ENCODE assay signal across 8 cellular contexts in genomic region chr9:137411670-137412380, GRCh38. TPM values are rescaled to one million over a fixed set of nuclear protein-coding genes. Genes with fewer than 3 reads are reported as not detected.
DNase-seq lines count a peak whose midpoint lies in the region; ATAC-seq and TF ChIP-seq lines count a peak whose summit lies in the region.

No MANE protein-coding gene starts in this region.

- CTCF ChIA-PET in activated B cell treated with CpG ODN at 0.5 μM for 24 hours (lab: Charles Lee): interaction anchor here (1.2 kb wide), 1 partner anchor 11 kb away, joined by 6 read pairs; the partner anchor contains the start of genes EXD3 and NOXA1

- H3K4me3 Mint-ChIP-seq in activated B cell treated with CpG ODN at 0.5 μM for 24 hours: no peak overlapping the region

- DNase-seq in HL-60 (ENCODE audit: low read depth in 1 of 2, low spot score in 1 of 2): peak; percentile 76 to 77
- peak; percentile 39 for DNase-seq in activated B cell treated with CpG ODN at 0.5 μM for 24 hours
- DNase-seq in foreskin keratinocyte: peak; percentile 49 to 70
- DNase-seq in foreskin melanocyte: no peak
- DNase-seq in D341Med (ENCODE audit: low spot score): no peak
- no peak for DNase-seq in NCI-H82 treated with DMSO at 0.1 percent for 48 hours (lab: John Stamatoyannopoulos, UW; ENCODE audit: unreplicated experiment)

- peak overlapping the region; percentile 52 for H3K4me3 ChIP-seq in DOHH2 (ENCODE audit: low read length)
- H3K4me3 ChIP-seq in HL-60 (replicated peaks; ENCODE audit: insufficient read depth, low read length): no peak overlapping the region
- H3K4me3 ChIP-seq in skin epidermis: no peak overlapping the region

- peak overlapping the region; percentile 69 for H3K4me2 ChIP-seq in DOHH2 (ENCODE audit: low read length)

- H3K9me2 ChIP-seq in DOHH2 (replicated peaks; ENCODE audit: control insufficient read depth, low read length): no peaks in the 10 kb centered on the region

- H3K4me1 ChIP-seq in DOHH2 (ENCODE audit: control insufficient read depth, low read length): peaks cover 62% of the 10 kb centered on the region
- peaks cover 13% of the 10 kb centered on the region for H3K4me1 ChIP-seq in foreskin keratinocyte

- H3K27me3 ChIP-seq in DOHH2 (ENCODE audit: control insufficient read depth, low read length): peaks cover 11% of the 10 kb centered on the region
- H3K27me3 ChIP-seq in HL-60 (ENCODE audit: insufficient read depth, poor library complexity, severe bottlenecking): no peaks in the 10 kb centered on the region
- H3K27me3 ChIP-seq in foreskin keratinocyte: peaks cover 7% of the 10 kb centered on the region

- no peak for TF ChIP-seq CTCF in DOHH2 (IDR thresholded peaks at IDR 0.05; ENCODE audit: low read depth, low read length, poor library complexity, severe bottlenecking)
- no peak for TF ChIP-seq CTCF in HL-60 (IDR thresholded peaks at IDR 0.05; ENCODE audit: insufficient read depth, low read length)
- no peak for TF ChIP-seq CTCF in activated B cell treated with CpG ODN at 0.5 μM for 24 hours (IDR thresholded peaks at IDR 0.05)
- TF ChIP-seq CTCF in foreskin keratinocyte (conservative IDR thresholded peaks at IDR 0.05): no peak

- ATAC-seq in activated B cell treated with CpG ODN at 0.5 μM for 24 hours (ENCODE audit: low read depth): peak; percentile 60
- ATAC-seq in foreskin keratinocyte: peak; percentile 53

- H4K20me1 ChIP-seq in DOHH2 (ENCODE audit: control insufficient read depth, insufficient read depth, low read depth, low read length): peaks cover 4% of the 10 kb centered on the region; the same call in 1 of the 2 replicates

- H3K79me2 ChIP-seq in DOHH2 (ENCODE audit: control insufficient read depth, low read length): peaks cover 36% of the 10 kb centered on the region

- peaks cover 2% of the 10 kb centered on the region; the same call in 1 of the 2 replicates for H3F3A ChIP-seq in DOHH2 (ENCODE audit: control insufficient read depth, insufficient read depth)

- POLR2A ChIA-PET in activated B cell treated with CpG ODN at 0.5 μM for 24 hours (lab: Charles Lee): interaction anchor here (0.6 to 1.5 kb wide), 2 partner anchors 11 to 381 kb away, joined by 4 to 6 read pairs; partner anchors contain the start of genes EXD3 and NOXA1

- H3K36me3 ChIP-seq in DOHH2 (ENCODE audit: control insufficient read depth, low read length): no peaks in the 10 kb centered on the region; the same call in 1 of the 2 replicates

- H3K9me3 Mint-ChIP-seq in activated B cell treated with CpG ODN at 0.5 μM for 24 hours: no peaks in the 10 kb centered on the region

- H3K27ac Mint-ChIP-seq in activated B cell treated with CpG ODN at 0.5 μM for 24 hours: no peak overlapping the region

- H3K4me1 Mint-ChIP-seq in activated B cell treated with CpG ODN at 0.5 μM for 24 hours: peaks cover 18% of the 10 kb centered on the region

- H3K27ac ChIP-seq in DOHH2 (ENCODE audit: low read depth, low read length) (peak overlapping the region; percentile 76), HL-60 (replicated peaks) (0 out of 2 replicates have a peak overlapping the region, but pooled peaks have one; percentile 29), foreskin keratinocyte (peak overlapping the region; percentile 42), skin epidermis (peak overlapping the region in 15 of 21 experiments; percentile 23 to 85 (median 61))

- intact Hi-C loops in activated B cell treated with CpG ODN at 0.5 μM for 24 hours (cut with micrococcal nuclease): no loop called here

- no peaks in the 10 kb centered on the region for H3K9me3 ChIP-seq in DOHH2 (ENCODE audit: control insufficient read depth, insufficient read depth, low read length)

- H3K27me3 Mint-ChIP-seq in activated B cell treated with CpG ODN at 0.5 μM for 24 hours: peaks cover 2% of the 10 kb centered on the region

- no peaks in the 10 kb centered on the region for H3K36me3 Mint-ChIP-seq in activated B cell treated with CpG ODN at 0.5 μM for 24 hours (ENCODE audit: low read depth)

RNA-seq across cellular contexts. Expression of gene EXD3, which starts 11.1 kb away (rescaled TPM):
- 8.4 and 12.8 TPM in 2 replicates for total RNA-seq in activated B cell treated with CpG ODN at 0.5 μM for 24 hours
- 4.5 and 5.5 TPM in 2 replicates for total RNA-seq in foreskin keratinocyte
- polyA plus RNA-seq in foreskin keratinocyte: 6.8 and 8.1 TPM in 2 replicates

RNA-seq across cellular contexts. Expression of gene NOXA1, which starts 11.4 kb away (rescaled TPM):
- total RNA-seq in activated B cell treated with CpG ODN at 0.5 μM for 24 hours (2.6 and 3.9 TPM in 2 replicates), foreskin keratinocyte (0.39 and 0.88 TPM in 2 replicates)
- polyA plus RNA-seq in foreskin keratinocyte: 0.50 and 0.91 TPM in 2 replicates

RNA-seq across cellular contexts. Expression of gene ENTPD8, which starts 29.3 kb away (rescaled TPM):
- not detected in 2 replicates for total RNA-seq in activated B cell treated with CpG ODN at 0.5 μM for 24 hours
- total RNA-seq in foreskin keratinocyte: not detected in 2 replicates
- polyA plus RNA-seq in foreskin keratinocyte: not detected in 2 replicates

RNA-seq across cellular contexts. Expression of gene NSMF, which starts 47.3 kb away (rescaled TPM):
- total RNA-seq in activated B cell treated with CpG ODN at 0.5 μM for 24 hours: 22.5 and 24.7 TPM in 2 replicates
- total RNA-seq in foreskin keratinocyte: 28.9 and 29.1 TPM in 2 replicates
- polyA plus RNA-seq in foreskin keratinocyte: 30.5 and 31.9 TPM in 2 replicates

Comparison
In these comparisons a context has a peak if more than half of its experiments do, and no peak if none do; other contexts are left out.
1. DNase-seq: peak in HL-60 (2 of 2), activated B cell treated with CpG ODN at 0.5 μM for 24 hours (single experiment) and foreskin keratinocyte (2 of 2); none in foreskin melanocyte (single experiment), D341Med (single experiment) and NCI-H82 treated with DMSO at 0.1 percent for 48 hours (single experiment).
2. Peak in every context shown above with its lines, with median percentiles within 50 percentile points of each other: H3K27ac ChIP-seq.